ENCODE assay signal across 1 cellular context in the genomic region with DNA sequence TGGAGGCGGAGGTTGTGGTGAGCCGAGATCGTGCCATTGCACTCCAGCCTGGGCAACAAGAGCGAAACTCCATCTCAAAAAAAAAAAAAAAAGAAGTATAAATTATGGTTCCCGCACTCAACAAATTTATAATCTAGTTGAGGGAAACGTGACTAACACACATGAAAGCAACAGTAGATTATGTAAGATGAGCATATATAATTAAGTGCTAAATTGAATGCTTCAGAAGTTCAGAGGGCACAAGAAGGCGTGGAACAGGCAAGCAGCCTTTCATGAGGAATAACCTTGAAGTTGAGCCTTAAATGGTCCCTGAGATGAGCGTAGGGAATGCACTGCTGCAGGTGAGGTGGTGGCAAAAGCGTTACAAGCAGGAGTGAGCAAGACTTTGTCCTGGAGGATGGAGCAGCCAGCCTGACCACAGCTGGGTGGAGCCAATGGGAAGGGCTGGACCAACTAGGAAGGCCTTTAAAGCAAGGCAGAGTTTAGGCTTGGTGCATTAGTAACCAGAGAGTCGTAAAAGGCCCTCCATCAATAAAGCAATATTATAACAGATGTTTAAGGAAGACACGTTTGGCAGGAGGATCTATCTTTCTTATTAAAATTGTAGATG.
TF ChIP-seq lines count a peak whose summit lies in the region.

No MANE protein-coding gene starts in this region.

TF ChIP-seq in WTC11, 78 proteins besides CTCF, POLR2A, EP300 and RAD21 (continued from another document):
- no peak for TF ChIP-seq CREB1 (CRISPR knock-in tag; IDR thresholded peaks at IDR 0.05)
- no peak for TF ChIP-seq TEAD4 (CRISPR knock-in tag; IDR thresholded peaks at IDR 0.05)
- TF ChIP-seq IRF2 (CRISPR knock-in tag; IDR thresholded peaks at IDR 0.05; ENCODE audit: borderline replicate concordance, low read depth) = no peak
- TF ChIP-seq ZNF281 (CRISPR knock-in tag; IDR thresholded peaks at IDR 0.05) = no peak
